ENCODE assay signal across 21 cellular contexts in the genomic region with DNA sequence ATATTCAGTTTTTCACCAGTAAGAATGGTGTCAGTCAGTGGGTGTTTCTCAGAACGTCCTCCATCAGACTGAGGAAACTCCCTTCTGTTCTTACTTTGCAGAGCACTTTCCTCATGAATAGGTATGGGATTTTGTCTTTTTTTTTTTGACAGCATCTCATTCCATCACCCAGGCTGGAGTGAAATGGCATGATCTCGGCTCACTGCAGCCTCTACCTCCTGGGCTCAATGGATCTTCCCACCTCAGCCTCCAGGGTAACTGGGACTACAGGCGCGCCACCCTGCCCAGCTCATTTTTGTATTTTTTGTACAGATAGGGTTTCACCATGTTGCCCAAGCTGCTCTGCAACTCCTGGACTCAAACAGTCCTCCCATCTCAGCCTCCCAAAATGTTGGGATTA.
DNase-seq lines count a peak whose midpoint lies in the region; ATAC-seq and TF ChIP-seq lines count a peak whose summit lies in the region.
"Had no signal": no experiment of that assay in that cellular context is flagged by ENCODE, and none has a peak within 500 bp of the region (broad histone marks: within the 10 kb centered on the region; RNA-seq: fewer than 3 reads in every experiment).

No MANE protein-coding gene starts in this region.

- H3K79me2 ChIP-seq in HCT116 (ENCODE audit: insufficient read depth, low read length), result peaks cover 100% of the 10 kb centered on the region

- H3K9ac ChIP-seq in HCT116 (ENCODE audit: low read length), result no peak overlapping the region

- no peak overlapping the region for H3K27ac ChIP-seq in HCT116 (ENCODE audit: low read depth, low read length)
- no peak overlapping the region for H3K27ac ChIP-seq in RWPE1
- H3K27ac ChIP-seq: HL-60 had no signal

- H3K9me2 ChIP-seq in HCT116 (ENCODE audit: insufficient read depth), result no peaks in the 10 kb centered on the region

- TF ChIP-seq RAD21 in HCT116 (IDR thresholded peaks at IDR 0.05; ENCODE audit: low read depth), result no peak

- TF ChIP-seq CTCF in HCT116 (IDR thresholded peaks at IDR 0.05 in 2 of 3, conservative IDR thresholded peaks at IDR 0.05 in 1 of 3; ENCODE audit: borderline replicate concordance in 1 of 3, insufficient read depth in 1 of 3, low read depth in 2 of 3, low read length in 2 of 3), result no peak
- TF ChIP-seq CTCF in RWPE1 (conservative IDR thresholded peaks at IDR 0.05; ENCODE audit: low read depth), result no peak

- no peak for TF ChIP-seq POLR2A in HCT116 (IDR thresholded peaks at IDR 0.05; ENCODE audit: borderline replicate concordance, extremely low read depth, insufficient read depth, insufficient read length)

- no peaks in the 10 kb centered on the region for H3K9me3 ChIP-seq in HCT116 (ENCODE audit: control insufficient read depth in 1 of 2, insufficient read depth in 1 of 2, low read depth in 1 of 2, low read length in 2 of 2)

- no peak overlapping the region for H3K4me2 ChIP-seq in HCT116 (ENCODE audit: low read length)

- no peak overlapping the region for H3K4me3 ChIP-seq in HCT116 (replicated peaks in 1 of 2; ENCODE audit: low read depth in 1 of 2, low read length in 2 of 2)

- intact Hi-C loops in HCT116 (cut with micrococcal nuclease), result no loop called here

- POLR2A ChIA-PET in HCT116 (lab: Charles Lee) (no interaction called here), RWPE1 (lab: Yijun Ruan, JAX; ENCODE audit: low non-redundant PET) (no interaction called here)

- no peaks in the 10 kb centered on the region for H3K9me3 Mint-ChIP-seq in activated naive CD4-positive, alpha-beta T cell treated with anti-CD3 and anti-CD28 coated beads, Interleukin-2, amount 50 U/mL, for 24 hours
- no peaks in the 10 kb centered on the region for H3K9me3 Mint-ChIP-seq in activated naive CD8-positive, alpha-beta T cell (ENCODE audit: low read depth)
- no peaks in the 10 kb centered on the region for H3K9me3 Mint-ChIP-seq in stimulated activated naive CD8-positive, alpha-beta T cell treated with anti-CD3 and anti-CD28 coated beads, Interleukin-15, amount 100 ng/mL, for 72 hours
- H3K9me3 Mint-ChIP-seq: CD4-positive, alpha-beta T cell; H9; IgD-negative memory B cell had no signal

- RAD21 ChIA-PET in HCT116 (lab: Charles Lee; ENCODE audit: low non-redundant PET in 1 of 2, low total read pairs in 2 of 2, uncharacterized antibody in 2 of 2, unreplicated experiment in 2 of 2), result no interaction called here

- peaks cover 3% of the 10 kb centered on the region for H3K36me3 Mint-ChIP-seq in activated naive CD4-positive, alpha-beta T cell treated with anti-CD3 and anti-CD28 coated beads, Interleukin-2, amount 50 U/mL, for 24 hours
- peaks cover 5% of the 10 kb centered on the region for H3K36me3 Mint-ChIP-seq in activated naive CD8-positive, alpha-beta T cell

- H4K20me1 ChIP-seq in HCT116 (ENCODE audit: insufficient read depth), result peaks cover 58% of the 10 kb centered on the region; the same call in 1 of the 2 replicates

- no peak overlapping the region for H2AFZ ChIP-seq in HCT116 (ENCODE audit: low read depth, low read length, poor library complexity, severe bottlenecking)

- H3K27me3 ChIP-seq in HCT116 (ENCODE audit: insufficient read depth, low read length), result no peaks in the 10 kb centered on the region

- no peak for ATAC-seq in HCT116
- ATAC-seq in stimulated activated naive CD8-positive, alpha-beta T cell treated with anti-CD3 and anti-CD28 coated beads, Interleukin-15, amount 100 ng/mL, for 72 hours, result no peak
- no peak for ATAC-seq in GM19023 (IDR thresholded peaks at IDR 0.05; ENCODE audit: unreplicated experiment)

- H3K4me1 ChIP-seq in HCT116 (ENCODE audit: control insufficient read depth in 1 of 2, insufficient read depth in 2 of 2, low read length in 2 of 2), result peaks cover 35 to 61% of the 10 kb centered on the region in 2 experiments

- peak overlapping the region; percentile 52 for H3K27ac Mint-ChIP-seq in activated naive CD4-positive, alpha-beta T cell treated with anti-CD3 and anti-CD28 coated beads, Interleukin-2, amount 50 U/mL, for 24 hours
- peak overlapping the region; percentile 75 for H3K27ac Mint-ChIP-seq in activated naive CD8-positive, alpha-beta T cell
- H3K27ac Mint-ChIP-seq in stimulated activated naive CD8-positive, alpha-beta T cell treated with anti-CD3 and anti-CD28 coated beads, Interleukin-15, amount 100 ng/mL, for 72 hours, result no peak overlapping the region

- H3K36me3 ChIP-seq in HCT116 (ENCODE audit: control insufficient read depth in 1 of 2, insufficient read depth in 2 of 2, low read length in 2 of 2), result no peaks in the 10 kb centered on the region

- H3K27me3 Mint-ChIP-seq in activated naive CD4-positive, alpha-beta T cell treated with anti-CD3 and anti-CD28 coated beads, Interleukin-2, amount 50 U/mL, for 24 hours, result no peaks in the 10 kb centered on the region
- no peaks in the 10 kb centered on the region for H3K27me3 Mint-ChIP-seq in activated naive CD8-positive, alpha-beta T cell
- H3K27me3 Mint-ChIP-seq in stimulated activated naive CD8-positive, alpha-beta T cell treated with anti-CD3 and anti-CD28 coated beads, Interleukin-15, amount 100 ng/mL, for 72 hours, result no peaks in the 10 kb centered on the region
- H3K27me3 Mint-ChIP-seq: CD4-positive, alpha-beta T cell; IgD-negative memory B cell had no signal

- no peak for DNase-seq in activated naive CD4-positive, alpha-beta T cell treated with anti-CD3 and anti-CD28 coated beads, Interleukin-2, amount 50 U/mL, for 16 hours
- DNase-seq in HCT116 (ENCODE audit: low read depth, low spot score) (no peak), RWPE1 (ENCODE audit: low spot score) (no peak)
- DNase-seq in stimulated activated naive CD8-positive, alpha-beta T cell treated with anti-CD3 and anti-CD28 coated beads, Interleukin-15, amount 100 ng/mL, for 72 hours, result no peak
- DNase-seq: ACHN; AML-193; Calu3; CD4-positive, alpha-beta T cell; DMS53; H9; NCI-H1105 treated with DMSO at 0.1 percent for 48 hours; NCI-H1694 treated with DMSO at 0.1 percent for 48 hours; NCI-H2107; NCI-H226; NCI-H526 treated with DMSO at 0.1 percent for 48 hours; SIG-M5 had no signal

- peaks cover 96% of the 10 kb centered on the region for H3K4me1 Mint-ChIP-seq in activated naive CD4-positive, alpha-beta T cell treated with anti-CD3 and anti-CD28 coated beads, Interleukin-2, amount 50 U/mL, for 24 hours
- H3K4me1 Mint-ChIP-seq in activated naive CD8-positive, alpha-beta T cell (ENCODE audit: low read depth), result peaks cover 93% of the 10 kb centered on the region
- H3K4me1 Mint-ChIP-seq in stimulated activated naive CD8-positive, alpha-beta T cell treated with anti-CD3 and anti-CD28 coated beads, Interleukin-15, amount 100 ng/mL, for 72 hours, result peaks cover 96% of the 10 kb centered on the region

- no TSS peak for BruUV-seq in HCT116 (replicated peaks; lab: Mats Ljungman, UMichigan)

- peak overlapping the region; percentile 51 for H3K4me3 Mint-ChIP-seq in activated naive CD4-positive, alpha-beta T cell treated with anti-CD3 and anti-CD28 coated beads, Interleukin-2, amount 50 U/mL, for 24 hours
- peak overlapping the region; percentile 39 for H3K4me3 Mint-ChIP-seq in activated naive CD8-positive, alpha-beta T cell
- peak overlapping the region; percentile 31 to 47 for H3K4me3 Mint-ChIP-seq in stimulated activated naive CD8-positive, alpha-beta T cell treated with anti-CD3 and anti-CD28 coated beads, Interleukin-15, amount 100 ng/mL, for 72 hours
- H3K4me3 Mint-ChIP-seq: CD4-positive, alpha-beta T cell; H9; IgD-negative memory B cell had no signal

- CTCF ChIA-PET in HCT116 (lab: Charles Lee), result interaction anchor here (1.3 kb wide), 1 partner anchor 9 kb away, joined by 3 read pairs; no protein-coding TSS in a partner anchor
- CTCF ChIA-PET in RWPE1 (lab: Yijun Ruan, JAX), result no interaction called here

TF ChIP-seq in HCT116, 20 proteins besides CTCF, POLR2A, EP300 and RAD21:
- 0 out of 2 replicates have a peak, but pooled peaks have one; percentile 3 for TF ChIP-seq POLR2AphosphoS5 (IDR thresholded peaks at IDR 0.05; ENCODE audit: low read depth, low read length)
- TF ChIP-seq, protein P1, sequence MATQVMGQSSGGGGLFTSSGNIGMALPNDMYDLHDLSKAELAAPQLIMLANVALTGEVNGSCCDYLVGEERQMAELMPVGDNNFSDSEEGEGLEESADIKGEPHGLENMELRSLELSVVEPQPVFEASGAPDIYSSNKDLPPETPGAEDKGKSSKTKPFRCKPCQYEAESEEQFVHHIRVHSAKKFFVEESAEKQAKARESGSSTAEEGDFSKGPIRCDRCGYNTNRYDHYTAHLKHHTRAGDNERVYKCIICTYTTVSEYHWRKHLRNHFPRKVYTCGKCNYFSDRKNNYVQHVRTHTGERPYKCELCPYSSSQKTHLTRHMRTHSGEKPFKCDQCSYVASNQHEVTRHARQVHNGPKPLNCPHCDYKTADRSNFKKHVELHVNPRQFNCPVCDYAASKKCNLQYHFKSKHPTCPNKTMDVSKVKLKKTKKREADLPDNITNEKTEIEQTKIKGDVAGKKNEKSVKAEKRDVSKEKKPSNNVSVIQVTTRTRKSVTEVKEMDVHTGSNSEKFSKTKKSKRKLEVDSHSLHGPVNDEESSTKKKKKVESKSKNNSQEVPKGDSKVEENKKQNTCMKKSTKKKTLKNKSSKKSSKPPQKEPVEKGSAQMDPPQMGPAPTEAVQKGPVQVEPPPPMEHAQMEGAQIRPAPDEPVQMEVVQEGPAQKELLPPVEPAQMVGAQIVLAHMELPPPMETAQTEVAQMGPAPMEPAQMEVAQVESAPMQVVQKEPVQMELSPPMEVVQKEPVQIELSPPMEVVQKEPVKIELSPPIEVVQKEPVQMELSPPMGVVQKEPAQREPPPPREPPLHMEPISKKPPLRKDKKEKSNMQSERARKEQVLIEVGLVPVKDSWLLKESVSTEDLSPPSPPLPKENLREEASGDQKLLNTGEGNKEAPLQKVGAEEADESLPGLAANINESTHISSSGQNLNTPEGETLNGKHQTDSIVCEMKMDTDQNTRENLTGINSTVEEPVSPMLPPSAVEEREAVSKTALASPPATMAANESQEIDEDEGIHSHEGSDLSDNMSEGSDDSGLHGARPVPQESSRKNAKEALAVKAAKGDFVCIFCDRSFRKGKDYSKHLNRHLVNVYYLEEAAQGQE (IDR thresholded peaks at IDR 0.05; ENCODE audit: low read depth), result no peak

Comparison
In these comparisons a context has a peak if more than half of its experiments do, and no peak if none do; other contexts are left out.
1. H3K27ac Mint-ChIP-seq: peak in activated naive CD4-positive, alpha-beta T cell treated with anti-CD3 and anti-CD28 coated beads, Interleukin-2, amount 50 U/mL, for 24 hours (single experiment) and activated naive CD8-positive, alpha-beta T cell (single experiment); none in stimulated activated naive CD8-positive, alpha-beta T cell treated with anti-CD3 and anti-CD28 coated beads, Interleukin-15, amount 100 ng/mL, for 72 hours (0 of 2).
2. Peak in every context shown above with its lines, with median percentiles within 50 percentile points of each other: H3K4me3 Mint-ChIP-seq.